In the genomic region with DNA sequence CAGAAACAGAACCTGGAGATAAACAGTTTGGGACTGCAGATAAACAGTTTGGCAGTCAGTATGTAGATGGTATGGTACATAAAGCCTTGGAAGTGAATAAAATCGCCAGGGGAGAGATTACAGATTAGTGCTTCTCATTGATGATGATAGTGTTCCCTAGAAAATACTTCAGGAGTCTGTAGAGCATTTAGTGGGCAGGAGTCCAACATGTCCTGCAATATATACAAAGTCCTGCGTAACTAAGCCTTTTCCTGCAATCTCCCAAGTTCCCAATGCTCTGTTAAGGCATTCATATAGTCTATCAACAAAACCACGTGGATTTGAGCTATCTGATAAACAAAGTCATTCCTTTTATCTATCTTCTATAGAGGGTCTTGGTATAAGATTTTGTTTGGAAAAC, we compare ENCODE assay signal across 22 cellular contexts. TPM values are rescaled to one million over a fixed set of nuclear protein-coding genes. Genes with fewer than 3 reads are reported as not detected.
A peak's percentile ranks its signal among the peaks of the same experiment; 100 is the strongest.
DNase-seq lines count a peak whose midpoint lies in the region; ATAC-seq and TF ChIP-seq lines count a peak whose summit lies in the region.
"Had no signal": no experiment of that assay in that cellular context is flagged by ENCODE, and none has a peak within 500 bp of the region (broad histone marks: within the 10 kb centered on the region; RNA-seq: fewer than 3 reads in every experiment).

No MANE protein-coding gene starts in this region.

- 98% methylated on average over 3 of the region's 3 CpGs for WGBS in mammary epithelial cell (ENCODE audit: low coverage, missing lambda C conversion rate)

- peaks cover 6% of the 10 kb centered on the region for H3K36me3 Mint-ChIP-seq in MCF 10A (ENCODE audit: insufficient read depth, unreplicated experiment)
- peaks cover 17% of the 10 kb centered on the region for H3K36me3 Mint-ChIP-seq in progenitor cell of endocrine pancreas (ENCODE audit: insufficient read depth)

- no peak for TF ChIP-seq CTCF in MCF 10A (IDR thresholded peaks at IDR 0.05; ENCODE audit: unreplicated experiment)
- no peak for TF ChIP-seq CTCF in mammary epithelial cell (conservative IDR thresholded peaks at IDR 0.05 in 1 of 2, IDR thresholded peaks at IDR 0.05 in 1 of 2; ENCODE audit: extremely low read depth in 1 of 2, insufficient read depth in 1 of 2, low read depth in 1 of 2, low read length in 2 of 2)
- TF ChIP-seq CTCF in fibroblast of pulmonary artery (IDR thresholded peaks at IDR 0.05; ENCODE audit: low read length, missing control alignments), result no peak
- no peak for TF ChIP-seq CTCF in progenitor cell of endocrine pancreas (IDR thresholded peaks at IDR 0.05; ENCODE audit: unreplicated experiment)
- TF ChIP-seq CTCF in GM13976 (IDR thresholded peaks at IDR 0.05; ENCODE audit: borderline replicate concordance, control extremely low read depth, extremely low read depth, insufficient read depth, missing control alignments), result no peak

- H3K4me3 ChIP-seq in mammary epithelial cell (replicated peaks in 1 of 3; ENCODE audit: insufficient read depth in 1 of 3, low read depth in 2 of 3, low read length in 3 of 3) (no peak overlapping the region), fibroblast of pulmonary artery (replicated peaks; ENCODE audit: low read depth, low read length) (no peak overlapping the region)
- H3K4me3 ChIP-seq: K562, Peyer's patch had no signal

- H3K27me3 Mint-ChIP-seq in MCF 10A (ENCODE audit: insufficient read depth, unreplicated experiment), result no peaks in the 10 kb centered on the region
- no peaks in the 10 kb centered on the region for H3K27me3 Mint-ChIP-seq in progenitor cell of endocrine pancreas

- in situ Hi-C loops in mammary epithelial cell (cut with MboI; ENCODE audit: low sequenced_read_pairs in 2 of 2) (no loop called here), GM13976 (cut with MboI; ENCODE audit: low sequenced_read_pairs, unreplicated experiment) (no loop called here)

- POLR2A ChIA-PET in MCF 10A (lab: Yijun Ruan, JAX), result no interaction called here

- H3K9me3 Mint-ChIP-seq in MCF 10A (ENCODE audit: unreplicated experiment), result no peaks in the 10 kb centered on the region
- peaks cover 3% of the 10 kb centered on the region for H3K9me3 Mint-ChIP-seq in progenitor cell of endocrine pancreas (ENCODE audit: low read depth)
- H3K9me3 Mint-ChIP-seq: CD14-positive monocyte had no signal

- ATAC-seq in GM18873 (IDR thresholded peaks at IDR 0.05; ENCODE audit: low FRiP score, unreplicated experiment) (no peak), HG02798 (IDR thresholded peaks at IDR 0.05; ENCODE audit: poor library complexity, unreplicated experiment) (no peak)
- ATAC-seq: K562, SK-N-SH treated with all-trans-retinoic acid at 6 μM for 48 hours had no signal

- DNase-seq in MCF 10A (ENCODE audit: unreplicated experiment) (no peak), mammary epithelial cell (no peak), fibroblast of pulmonary artery (ENCODE audit: low read depth) (peak; percentile 34), progenitor cell of endocrine pancreas (ENCODE audit: low spot score, unreplicated experiment) (no peak), GM13976 (ENCODE audit: low spot score) (no peak)
- DNase-seq in activated CD4-positive, alpha-beta T cell treated with anti-CD3 and anti-CD28 coated beads, Interleukin-2, amount 50 U/mL, for 48 hours, result no peak
- DNase-seq: 8988T, DMS53, GDM1, H7, NCI-H1092, NCI-H146, NCI-H2029, NCI-H2227 treated with DMSO at 0.1 percent for 48 hours, NCI-H510A, NCI-H774, Peyer's patch had no signal

- peaks cover 2% of the 10 kb centered on the region for H3K36me3 ChIP-seq in mammary epithelial cell (ENCODE audit: insufficient read depth, low read length)
- H3K36me3 ChIP-seq: Peyer's patch had no signal

- no peak overlapping the region for H3K27ac ChIP-seq in mammary epithelial cell (ENCODE audit: insufficient read depth, low read depth, low read length)
- H3K27ac ChIP-seq: Peyer's patch had no signal

- H3K4me3 Mint-ChIP-seq in MCF 10A (ENCODE audit: unreplicated experiment), result no peak overlapping the region
- no peak overlapping the region for H3K4me3 Mint-ChIP-seq in progenitor cell of endocrine pancreas (ENCODE audit: low read depth)
- H3K4me3 Mint-ChIP-seq: CD14-positive monocyte had no signal

- no peaks in the 10 kb centered on the region for H4K20me1 ChIP-seq in mammary epithelial cell (ENCODE audit: insufficient read depth, low read length)

- H3K4me1 Mint-ChIP-seq in MCF 10A (ENCODE audit: insufficient read depth, unreplicated experiment), result no peaks in the 10 kb centered on the region
- H3K4me1 Mint-ChIP-seq in progenitor cell of endocrine pancreas (ENCODE audit: low read depth), result peaks cover 9% of the 10 kb centered on the region
- H3K4me1 Mint-ChIP-seq: CD14-positive monocyte had no signal

- H3K79me2 ChIP-seq in mammary epithelial cell (ENCODE audit: insufficient read depth, low read length), result no peaks in the 10 kb centered on the region

- H3K27ac Mint-ChIP-seq in MCF 10A (ENCODE audit: low read depth, unreplicated experiment), result peak overlapping the region; percentile 10
- H3K27ac Mint-ChIP-seq in progenitor cell of endocrine pancreas, result peak overlapping the region; percentile 29
- H3K27ac Mint-ChIP-seq: CD14-positive monocyte had no signal

- CTCF ChIA-PET in MCF 10A (lab: Yijun Ruan, JAX) (interaction anchor here (1.1 kb wide), 2 partner anchors 14 to 25 kb away, joined by 3 to 5 read pairs; no protein-coding TSS in a partner anchor), mammary epithelial cell (lab: Charles Lee; ENCODE audit: low non-redundant PET) (no interaction called here)

- H3K27me3 ChIP-seq in mammary epithelial cell (ENCODE audit: insufficient read depth, low read length), result no peaks in the 10 kb centered on the region
- H3K27me3 ChIP-seq: Peyer's patch had no signal

- no peak overlapping the region for H2AFZ ChIP-seq in mammary epithelial cell (ENCODE audit: low read depth, low read length)

- peaks cover 3% of the 10 kb centered on the region for H3K4me1 ChIP-seq in mammary epithelial cell (ENCODE audit: insufficient read depth, low read length)
- H3K4me1 ChIP-seq: Peyer's patch had no signal

- BruUV-seq in MCF 10A (replicated peaks; lab: Mats Ljungman, UMichigan) (no TSS peak), mammary epithelial cell (replicated peaks; lab: Mats Ljungman, UMichigan) (no TSS peak)

- intact Hi-C loops in MCF 10A (cut with micrococcal nuclease), result no loop called here
- intact Hi-C loops in mammary epithelial cell (cut with micrococcal nuclease), result no loop called here

- H3K4me2 ChIP-seq in mammary epithelial cell (ENCODE audit: insufficient read depth, low read depth, low read length), result no peak overlapping the region

- dilution Hi-C loops in mammary epithelial cell (cut with HindIII; ENCODE audit: low sequenced_read_pairs), result no loop called here

- no peak overlapping the region for H3K9ac ChIP-seq in mammary epithelial cell (ENCODE audit: insufficient read depth, low read length)

- no peaks in the 10 kb centered on the region for H3K9me3 ChIP-seq in mammary epithelial cell (replicated peaks; ENCODE audit: insufficient read depth, low read length)
- H3K9me3 ChIP-seq: Peyer's patch had no signal

RNA-seq across cellular contexts. Expression of a gene that starts 35.1 kb away (rescaled TPM):
- total RNA-seq in MCF 10A (2022) (15.1 and 24.6 TPM in 2 replicates), mammary epithelial cell (10 to 100 TPM; 21.8 to 22.3 TPM), progenitor cell of endocrine pancreas (24.7 and 28.6 TPM in 2 replicates)
- 12.1 TPM for polyA plus RNA-seq in mammary epithelial cell
- polyA minus RNA-seq in mammary epithelial cell, result 11.3 TPM
